In the genomic region with DNA sequence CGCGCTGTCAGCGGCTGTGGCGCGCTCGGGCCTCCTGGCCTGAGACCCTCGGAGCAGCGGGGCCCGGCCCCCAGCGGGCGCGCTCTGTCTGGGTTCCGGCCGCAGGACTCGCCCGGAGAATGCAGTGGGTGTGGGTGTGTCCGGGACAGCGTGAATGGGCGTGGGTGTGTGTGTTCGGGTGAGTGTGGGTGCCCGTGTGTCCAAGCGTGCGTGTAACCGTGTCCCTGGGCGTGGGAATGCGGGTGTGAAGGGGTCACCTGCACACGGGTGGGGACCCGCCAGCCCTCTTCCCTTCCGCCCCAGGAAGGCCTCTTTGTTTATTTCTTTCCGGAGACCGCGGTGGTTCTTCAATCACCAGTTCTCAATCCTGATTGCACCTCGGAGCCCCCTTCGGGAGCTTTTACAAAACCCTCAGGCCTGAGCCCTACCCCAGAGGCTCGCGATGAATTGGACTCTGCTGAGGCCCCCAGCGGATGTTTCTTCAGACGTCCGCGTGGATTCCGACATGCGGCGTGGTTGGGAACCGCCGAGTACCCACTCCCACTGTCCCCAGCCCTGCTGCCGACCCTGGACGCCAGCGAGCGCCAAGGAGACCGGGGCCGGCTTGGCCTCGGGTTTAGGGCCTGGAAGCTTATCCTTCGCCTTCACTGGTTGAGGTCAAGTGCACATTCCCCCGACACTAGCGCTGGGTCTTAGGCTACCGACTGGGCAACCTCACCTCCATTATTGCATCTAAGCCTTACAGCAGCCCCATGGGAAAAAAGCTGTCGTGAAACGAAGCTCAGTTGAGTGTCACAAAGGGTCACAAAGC, we compare ENCODE assay signal across 8 cellular contexts. TPM values are rescaled to one million over a fixed set of nuclear protein-coding genes. Genes with fewer than 3 reads are reported as not detected.
DNase-seq lines count a peak whose midpoint lies in the region; ATAC-seq and TF ChIP-seq lines count a peak whose summit lies in the region.

No MANE protein-coding gene starts in this region.

- H3K27me3 ChIP-seq in HUES6 (ENCODE audit: control insufficient read depth, insufficient read depth, low read length), result peaks cover 33% of the 10 kb centered on the region
- peaks cover 3 to 10% of the 10 kb centered on the region in 2 donors for H3K27me3 ChIP-seq in muscle layer of colon (ENCODE audit: control insufficient read depth in 1 of 2, insufficient read depth in 2 of 2, low read length in 2 of 2)

- peaks cover 18% of the 10 kb centered on the region for H3K4me1 Mint-ChIP-seq in CD14-positive monocyte
- peaks cover 20% of the 10 kb centered on the region for H3K4me1 Mint-ChIP-seq in dendritic cell treated with granulocyte-macrophage colony-stimulating factor and Interleukin-4, amounts not matched to agents 40 ng/mL and 50 ng/mL, for 4 days (ENCODE audit: low read depth)

- H3K4me1 ChIP-seq in HUES6 (ENCODE audit: control insufficient read depth, insufficient read depth, low read length) (peaks cover 30% of the 10 kb centered on the region), muscle layer of colon (ENCODE audit: insufficient read depth, low read length) (peaks cover 16% of the 10 kb centered on the region)

- peak overlapping the region; percentile 98 for H3K9ac ChIP-seq in HUES6 (ENCODE audit: low read length)
- H3K9ac ChIP-seq in muscle layer of colon (ENCODE audit: low read length), result no peak overlapping the region

- H3K4me3 ChIP-seq in HUES6 (ENCODE audit: low read depth, low read length) (peak overlapping the region; percentile 92), muscle layer of colon (ENCODE audit: low read depth in 1 of 2, low read length in 2 of 2) (peak overlapping the region; percentile 30 to 58)

- peaks cover 0 to 19% (median 9%) of the 10 kb centered on the region in 7 donors for H3K9me3 Mint-ChIP-seq in CD14-positive monocyte
- no peaks in the 10 kb centered on the region for H3K9me3 Mint-ChIP-seq in dendritic cell treated with granulocyte-macrophage colony-stimulating factor and Interleukin-4, amounts not matched to agents 40 ng/mL and 50 ng/mL, for 4 days

- peaks cover 0 to 3% of the 10 kb centered on the region in 2 donors for H3K36me3 Mint-ChIP-seq in CD14-positive monocyte
- no peaks in the 10 kb centered on the region for H3K36me3 Mint-ChIP-seq in dendritic cell treated with granulocyte-macrophage colony-stimulating factor and Interleukin-4, amounts not matched to agents 40 ng/mL and 50 ng/mL, for 4 days (ENCODE audit: low read depth)

- no peak for TF ChIP-seq CTCF in CD14-positive monocyte (IDR thresholded peaks at IDR 0.05)

- H3K27ac Mint-ChIP-seq in CD14-positive monocyte, result peak overlapping the region in 2 of 7 donors; percentile 35 to 60
- no peak overlapping the region for H3K27ac Mint-ChIP-seq in dendritic cell treated with granulocyte-macrophage colony-stimulating factor and Interleukin-4, amounts not matched to agents 40 ng/mL and 50 ng/mL, for 4 days

- no peaks in the 10 kb centered on the region for H3K36me3 ChIP-seq in HUES6 (ENCODE audit: control insufficient read depth, insufficient read depth, low read length)
- peaks cover 3% of the 10 kb centered on the region for H3K36me3 ChIP-seq in muscle layer of colon (ENCODE audit: insufficient read depth, low read length)

- H3K27me3 Mint-ChIP-seq in CD14-positive monocyte (ENCODE audit: low read depth in 3 of 3), result peaks cover 58 to 72% (median 59%) of the 10 kb centered on the region in 3 donors
- peaks cover 68% of the 10 kb centered on the region for H3K27me3 Mint-ChIP-seq in dendritic cell treated with granulocyte-macrophage colony-stimulating factor and Interleukin-4, amounts not matched to agents 40 ng/mL and 50 ng/mL, for 4 days

- DNase-seq in CD14-positive monocyte (ENCODE audit: low spot score) (no peak), SKM-1 (lab: John Stamatoyannopoulos, UW; ENCODE audit: unreplicated experiment) (no peak), GDM1 (lab: John Stamatoyannopoulos, UW) (no peak), GF-D8 (lab: John Stamatoyannopoulos, UW) (no peak)

- ATAC-seq in HG02840 (IDR thresholded peaks at IDR 0.05; ENCODE audit: low FRiP score, unreplicated experiment), result no peak

- H3K27ac ChIP-seq in HUES6 (ENCODE audit: low read depth, low read length), result peak overlapping the region; percentile 76; the same call in 1 of the 2 replicates
- peak overlapping the region; percentile 74 for H3K27ac ChIP-seq in muscle layer of colon (ENCODE audit: low read depth, low read length)

- H3K9me3 ChIP-seq in HUES6 (ENCODE audit: control insufficient read depth, insufficient read depth, low read depth, low read length) (no peaks in the 10 kb centered on the region), muscle layer of colon (ENCODE audit: low read length) (no peaks in the 10 kb centered on the region)

- intact Hi-C loops in CD14-positive monocyte (cut with micrococcal nuclease), result no loop called here
- intact Hi-C loops in dendritic cell treated with granulocyte-macrophage colony-stimulating factor and Interleukin-4, amounts not matched to agents 40 ng/mL and 50 ng/mL, for 4 days (cut with micrococcal nuclease), result no loop called here

- H3K4me3 Mint-ChIP-seq in CD14-positive monocyte, result peak overlapping the region; percentile 79 to 95
- peak overlapping the region; percentile 72 for H3K4me3 Mint-ChIP-seq in dendritic cell treated with granulocyte-macrophage colony-stimulating factor and Interleukin-4, amounts not matched to agents 40 ng/mL and 50 ng/mL, for 4 days

RNA-seq across cellular contexts. Expression of a gene that starts 19.3 kb away (rescaled TPM):
- not detected for polyA plus RNA-seq in CD14-positive monocyte
